In genomic region chr12:12993367-12993766, GRCh38 we compare ENCODE assay signal across 14 cellular contexts. TPM values are rescaled to one million over a fixed set of nuclear protein-coding genes. Genes with fewer than 3 reads are reported as not detected.
A peak's percentile ranks its signal among the peaks of the same experiment; 100 is the strongest.
DNase-seq lines count a peak whose midpoint lies in the region; ATAC-seq and TF ChIP-seq lines count a peak whose summit lies in the region.
"Had no signal": no experiment of that assay in that cellular context is flagged by ENCODE, and none has a peak within 500 bp of the region (broad histone marks: within the 10 kb centered on the region; RNA-seq: fewer than 3 reads in every experiment).

No MANE protein-coding gene starts in this region.

- H3K36me3 ChIP-seq in left ventricle myocardium inferior (peaks cover 10% of the 10 kb centered on the region), heart left ventricle (peaks cover 0 to 14% (median 9%) of the 10 kb centered on the region in 9 donors), neural progenitor cell (no peaks in the 10 kb centered on the region), vagina (peaks cover 0 to 9% of the 10 kb centered on the region in 2 donors)

- no peaks in the 10 kb centered on the region for H3K9me3 ChIP-seq in left ventricle myocardium inferior (replicated peaks)
- no peaks in the 10 kb centered on the region for H3K9me3 ChIP-seq in heart left ventricle
- no peaks in the 10 kb centered on the region for H3K9me3 ChIP-seq in neural progenitor cell (ENCODE audit: low read depth)
- H3K9me3 ChIP-seq in vagina, result no peaks in the 10 kb centered on the region

- H3K4me3 ChIP-seq in left ventricle myocardium inferior (no peak overlapping the region), heart left ventricle (peak overlapping the region in 1 of 12 donors; percentile 9), neural progenitor cell (no peak overlapping the region), vagina (no peak overlapping the region)

- H2AFZ ChIP-seq in neural progenitor cell (replicated peaks), result no peak overlapping the region

- ATAC-seq in heart left ventricle (no peak), HG03354 (IDR thresholded peaks at IDR 0.05; ENCODE audit: poor library complexity, severe bottlenecking, unreplicated experiment) (no peak)
- ATAC-seq: naive thymus-derived CD8-positive, alpha-beta T cell had no signal

- H3K4me2 ChIP-seq in neural progenitor cell, result no peak overlapping the region

- no peak for DNase-seq in left ventricle myocardium inferior
- DNase-seq in heart left ventricle, result no peak
- DNase-seq in neural progenitor cell (ENCODE audit: low spot score), result no peak
- DNase-seq in vagina (ENCODE audit: extremely low spot score in 2 of 2), result no peak
- DNase-seq in inferior parietal cortex (ENCODE audit: extremely low spot score), result no peak
- no peak for DNase-seq in NCI-H1436 treated with DMSO at 0.1 percent for 48 hours (lab: John Stamatoyannopoulos, UW)
- DNase-seq: activated CD4-positive, alpha-beta memory T cell treated with anti-CD3 and anti-CD28 coated beads for 36 hours; naive thymus-derived CD8-positive, alpha-beta T cell; NCI-H226 had no signal

- H3F3A ChIP-seq in neural progenitor cell (ENCODE audit: low read depth), result no peaks in the 10 kb centered on the region

- H3K27ac ChIP-seq in left ventricle myocardium inferior (replicated peaks) (peak overlapping the region; percentile 61), heart left ventricle (peak overlapping the region in 5 of 12 donors; percentile 6 to 90 (median 31)), neural progenitor cell (no peak overlapping the region), vagina (peak overlapping the region; percentile 82)
- H3K27ac ChIP-seq: C4-2B had no signal

- H3K36me3 Mint-ChIP-seq in dendritic cell treated with granulocyte-macrophage colony-stimulating factor and Interleukin-4, amounts not matched to agents 40 ng/mL and 50 ng/mL, for 4 days (ENCODE audit: low read depth), result peaks cover 20% of the 10 kb centered on the region
- peaks cover 8% of the 10 kb centered on the region for H3K36me3 Mint-ChIP-seq in neural progenitor cell

- no peaks in the 10 kb centered on the region for H4K20me1 ChIP-seq in neural progenitor cell (ENCODE audit: low read depth)

- no peak for TF ChIP-seq CTCF in left ventricle myocardium inferior (IDR thresholded peaks at IDR 0.05; ENCODE audit: borderline replicate concordance)
- TF ChIP-seq CTCF in heart left ventricle (IDR thresholded peaks at IDR 0.05), result no peak
- no peak for TF ChIP-seq CTCF in neural progenitor cell (IDR thresholded peaks at IDR 0.05)
- TF ChIP-seq CTCF in vagina (IDR thresholded peaks at IDR 0.05), result no peak

- peak overlapping the region; percentile 73 for H3K4me3 Mint-ChIP-seq in dendritic cell treated with granulocyte-macrophage colony-stimulating factor and Interleukin-4, amounts not matched to agents 40 ng/mL and 50 ng/mL, for 4 days
- no peak overlapping the region for H3K4me3 Mint-ChIP-seq in neural progenitor cell
- H3K4me3 Mint-ChIP-seq: activated CD4-positive, alpha-beta memory T cell treated with anti-CD3 and anti-CD28 coated beads for 36 hours had no signal

- H3K27ac Mint-ChIP-seq in dendritic cell treated with granulocyte-macrophage colony-stimulating factor and Interleukin-4, amounts not matched to agents 40 ng/mL and 50 ng/mL, for 4 days, result peak overlapping the region; percentile 91
- H3K27ac Mint-ChIP-seq in neural progenitor cell, result peak overlapping the region; percentile 55
- H3K27ac Mint-ChIP-seq: activated CD4-positive, alpha-beta memory T cell treated with anti-CD3 and anti-CD28 coated beads for 36 hours had no signal

- no peaks in the 10 kb centered on the region for H3K9me3 Mint-ChIP-seq in dendritic cell treated with granulocyte-macrophage colony-stimulating factor and Interleukin-4, amounts not matched to agents 40 ng/mL and 50 ng/mL, for 4 days
- H3K9me3 Mint-ChIP-seq in neural progenitor cell, result no peaks in the 10 kb centered on the region
- H3K9me3 Mint-ChIP-seq: activated CD4-positive, alpha-beta memory T cell treated with anti-CD3 and anti-CD28 coated beads for 36 hours; naive thymus-derived CD8-positive, alpha-beta T cell had no signal

- no peaks in the 10 kb centered on the region for H3K27me3 ChIP-seq in left ventricle myocardium inferior (ENCODE audit: low read depth)
- no peaks in the 10 kb centered on the region for H3K27me3 ChIP-seq in heart left ventricle
- H3K27me3 ChIP-seq in neural progenitor cell, result no peaks in the 10 kb centered on the region
- no peaks in the 10 kb centered on the region for H3K27me3 ChIP-seq in vagina

- H3K4me1 ChIP-seq in left ventricle myocardium inferior, result peaks cover 54% of the 10 kb centered on the region
- H3K4me1 ChIP-seq in heart left ventricle, result peaks cover 0 to 33% (median 14%) of the 10 kb centered on the region in 12 donors
- peaks cover 13% of the 10 kb centered on the region for H3K4me1 ChIP-seq in neural progenitor cell
- H3K4me1 ChIP-seq in vagina, result peaks cover 44% of the 10 kb centered on the region

- intact Hi-C loops in left ventricle myocardium inferior (cut with micrococcal nuclease), result no loop called here
- intact Hi-C loops in heart left ventricle (cut with DNase I), result no loop called here
- intact Hi-C loops in dendritic cell treated with granulocyte-macrophage colony-stimulating factor and Interleukin-4, amounts not matched to agents 40 ng/mL and 50 ng/mL, for 4 days (cut with micrococcal nuclease), result no loop called here
- intact Hi-C loops in vagina (cut with DNase I), result no loop called here

- TF ChIP-seq POLR2A in heart left ventricle (IDR thresholded peaks at IDR 0.05) (no peak), vagina (IDR thresholded peaks at IDR 0.05) (no peak)

- H3K27me3 Mint-ChIP-seq in dendritic cell treated with granulocyte-macrophage colony-stimulating factor and Interleukin-4, amounts not matched to agents 40 ng/mL and 50 ng/mL, for 4 days, result no peaks in the 10 kb centered on the region
- H3K27me3 Mint-ChIP-seq in neural progenitor cell (ENCODE audit: insufficient read depth, low read depth), result no peaks in the 10 kb centered on the region
- H3K27me3 Mint-ChIP-seq: activated CD4-positive, alpha-beta memory T cell treated with anti-CD3 and anti-CD28 coated beads for 36 hours; naive thymus-derived CD8-positive, alpha-beta T cell had no signal

- no peaks in the 10 kb centered on the region for H3K79me2 ChIP-seq in neural progenitor cell (ENCODE audit: low read depth)

- peaks cover 60% of the 10 kb centered on the region for H3K4me1 Mint-ChIP-seq in dendritic cell treated with granulocyte-macrophage colony-stimulating factor and Interleukin-4, amounts not matched to agents 40 ng/mL and 50 ng/mL, for 4 days (ENCODE audit: low read depth)
- H3K4me1 Mint-ChIP-seq in neural progenitor cell, result peaks cover 19% of the 10 kb centered on the region

- 96 to 99% (median 98%) methylated on average over 4 of the region's 4 CpGs for WGBS in heart left ventricle, 4 donors

- H3K9ac ChIP-seq in neural progenitor cell, result no peak overlapping the region

RNA-seq across cellular contexts. Expression of gene HEBP1, which starts 6.7 kb away (rescaled TPM):
- 65.4 TPM for total RNA-seq in left ventricle myocardium inferior
- total RNA-seq in heart left ventricle, result 10 to 100 TPM; 26.3 to 65.3 (median 52.6) TPM
- 10 to 100 TPM; 36.6 to 88.1 TPM for polyA plus RNA-seq in heart left ventricle
- total RNA-seq in neural progenitor cell (ENCODE audit: low replicate concordance), result 7.4 and 8.6 TPM in 2 replicates
- total RNA-seq in vagina, result 47.6 TPM

RNA-seq across cellular contexts. Expression of gene GPRC5D, which starts 41.4 kb away (rescaled TPM):
- total RNA-seq in left ventricle myocardium inferior, result not detected
- not detected for total RNA-seq in heart left ventricle
- under 1 TPM in 1 of 2 donors, not detected in 1; 0.11 TPM for polyA plus RNA-seq in heart left ventricle
- total RNA-seq in neural progenitor cell (ENCODE audit: low replicate concordance), result not detected in 2 replicates
- total RNA-seq in vagina, result not detected
- total RNA-seq: kidney epithelial cell; M059J; naive thymus-derived CD8-positive, alpha-beta T cell had no signal

RNA-seq across cellular contexts. Expression of gene FAM234B, which starts 50.8 kb away (rescaled TPM):
- total RNA-seq in left ventricle myocardium inferior (1.8 TPM), heart left ventricle (1 to 10 TPM; 1.5 to 3.5 (median 2.6) TPM), neural progenitor cell (ENCODE audit: low replicate concordance) (20.8 and 23.1 TPM in 2 replicates), vagina (11.0 TPM)
- polyA plus RNA-seq in heart left ventricle, result 1 to 10 TPM; 1.2 to 2.5 TPM
